29 cellular contexts compared by ENCODE assay signal in genomic region chr2:41169744-41170143, GRCh38.
"Had no signal": no experiment of that assay in that cellular context is flagged by ENCODE, and none has a peak within 500 bp of the region (broad histone marks: within the 10 kb centered on the region; RNA-seq: fewer than 3 reads in every experiment).

No MANE protein-coding gene starts in this region.

- ATAC-seq: gastrocnemius medialis; naive thymus-derived CD4-positive, alpha-beta T cell; psoas muscle; right cardiac atrium had no signal

- H3K4me1 Mint-ChIP-seq: activated CD4-positive, alpha-beta T cell treated with anti-CD3 and anti-CD28 coated beads, Interleukin-2, amount 10 ng/mL, durations not matched to agents 24 days and 14 days; activated naive CD4-positive, alpha-beta T cell treated with anti-CD3 and anti-CD28 coated beads, Interleukin-2, amount 10 ng/mL, durations not matched to agents 7 days and 5 days; activated naive CD8-positive, alpha-beta T cell treated with anti-CD3 and anti-CD28 coated beads, Interleukin-2, amount 10 ng/mL, durations not matched to agents 7 days and 5 days; immature natural killer cell; naive thymus-derived CD4-positive, alpha-beta T cell had no signal

- H3K36me3 ChIP-seq: ascending aorta, brain microvascular endothelial cell, gastrocnemius medialis, tibial nerve, WERI-Rb-1 had no signal

- H3K4me1 ChIP-seq: gastrocnemius medialis, parathyroid adenoma, psoas muscle, tibial nerve had no signal

- H3K4me3 ChIP-seq: ascending aorta, coronary artery, dorsolateral prefrontal cortex, gastrocnemius medialis, psoas muscle, tibial nerve had no signal

- H3K27me3 ChIP-seq: ascending aorta, brain microvascular endothelial cell, dorsolateral prefrontal cortex, gastrocnemius medialis, tibial nerve had no signal

- H3K27me3 Mint-ChIP-seq: activated CD4-positive, alpha-beta memory T cell treated with anti-CD3 and anti-CD28 coated beads for 36 hours; activated CD4-positive, alpha-beta T cell treated with anti-CD3 and anti-CD28 coated beads, Interleukin-2, amount 10 ng/mL, durations not matched to agents 24 days and 14 days; activated naive CD4-positive, alpha-beta T cell treated with anti-CD3 and anti-CD28 coated beads, Interleukin-2, amount 10 ng/mL, durations not matched to agents 7 days and 5 days; activated naive CD8-positive, alpha-beta T cell treated with anti-CD3 and anti-CD28 coated beads, Interleukin-2, amount 10 ng/mL, durations not matched to agents 7 days and 5 days; naive thymus-derived CD4-positive, alpha-beta T cell had no signal

- H3K9me3 ChIP-seq: ascending aorta, gastrocnemius medialis, psoas muscle, tibial nerve had no signal

- FAIRE-seq: kidney had no signal

- H3K4me3 Mint-ChIP-seq: activated CD4-positive, alpha-beta memory T cell treated with anti-CD3 and anti-CD28 coated beads for 36 hours; activated CD4-positive, alpha-beta T cell treated with anti-CD3 and anti-CD28 coated beads, Interleukin-2, amount 10 ng/mL, durations not matched to agents 24 days and 14 days; activated naive CD4-positive, alpha-beta T cell treated with anti-CD3 and anti-CD28 coated beads, Interleukin-2, amount 10 ng/mL, durations not matched to agents 7 days and 5 days; activated naive CD8-positive, alpha-beta T cell treated with anti-CD3 and anti-CD28 coated beads, Interleukin-2, amount 10 ng/mL, durations not matched to agents 7 days and 5 days; immature natural killer cell; naive thymus-derived CD4-positive, alpha-beta T cell had no signal

- H3K79me2 ChIP-seq: parathyroid adenoma had no signal

- H3K27ac Mint-ChIP-seq: activated CD4-positive, alpha-beta memory T cell treated with anti-CD3 and anti-CD28 coated beads for 36 hours; activated CD4-positive, alpha-beta T cell treated with anti-CD3 and anti-CD28 coated beads, Interleukin-2, amount 10 ng/mL, durations not matched to agents 24 days and 14 days; activated naive CD4-positive, alpha-beta T cell treated with anti-CD3 and anti-CD28 coated beads, Interleukin-2, amount 10 ng/mL, durations not matched to agents 7 days and 5 days; activated naive CD8-positive, alpha-beta T cell treated with anti-CD3 and anti-CD28 coated beads, Interleukin-2, amount 10 ng/mL, durations not matched to agents 7 days and 5 days; immature natural killer cell; naive thymus-derived CD4-positive, alpha-beta T cell had no signal

- H2AFZ ChIP-seq: parathyroid adenoma had no signal

- H3K36me3 Mint-ChIP-seq: activated CD4-positive, alpha-beta memory T cell treated with anti-CD3 and anti-CD28 coated beads for 36 hours; activated naive CD4-positive, alpha-beta T cell treated with anti-CD3 and anti-CD28 coated beads, Interleukin-2, amount 10 ng/mL, durations not matched to agents 7 days and 5 days; activated naive CD8-positive, alpha-beta T cell treated with anti-CD3 and anti-CD28 coated beads, Interleukin-2, amount 10 ng/mL, durations not matched to agents 7 days and 5 days; immature natural killer cell; naive thymus-derived CD4-positive, alpha-beta T cell had no signal

- H3K9me3 Mint-ChIP-seq: activated CD4-positive, alpha-beta T cell treated with anti-CD3 and anti-CD28 coated beads, Interleukin-2, amount 10 ng/mL, durations not matched to agents 24 days and 14 days; activated naive CD4-positive, alpha-beta T cell treated with anti-CD3 and anti-CD28 coated beads, Interleukin-2, amount 10 ng/mL, durations not matched to agents 7 days and 5 days; activated naive CD8-positive, alpha-beta T cell treated with anti-CD3 and anti-CD28 coated beads, Interleukin-2, amount 10 ng/mL, durations not matched to agents 7 days and 5 days had no signal

- DNase-seq: activated CD4-positive, alpha-beta memory T cell treated with anti-CD3 and anti-CD28 coated beads for 36 hours; activated CD4-positive, alpha-beta T cell treated with anti-CD3 and anti-CD28 coated beads, Interleukin-2, amount 10 ng/mL, durations not matched to agents 24 days and 14 days; activated CD4-positive, CD25-positive, alpha-beta regulatory T cell treated with anti-CD3 and anti-CD28 coated beads, Interleukin-2, amount 50 U/mL, for 72 hours; activated CD8-positive, alpha-beta memory T cell treated with anti-CD3 and anti-CD28 coated beads, Interleukin-2, amount 50 U/mL, for 4 hours; activated gamma-delta T cell; activated naive CD4-positive, alpha-beta T cell treated with anti-CD3 and anti-CD28 coated beads, Interleukin-2, amount 10 ng/mL, durations not matched to agents 7 days and 5 days; activated naive CD8-positive, alpha-beta T cell treated with anti-CD3 and anti-CD28 coated beads, Interleukin-2, amount 10 ng/mL, durations not matched to agents 7 days and 5 days; activated T-cell treated with anti-CD3 and anti-CD28 coated beads, Interleukin-2, amount 50 U/mL, for 1 hour; brain microvascular endothelial cell; dorsolateral prefrontal cortex; effector memory CD4-positive, alpha-beta T cell; erythroblast; gastrocnemius medialis; glutamatergic neuron; immature natural killer cell; kidney; midbrain; naive thymus-derived CD4-positive, alpha-beta T cell; nucleus accumbens; psoas muscle; right cardiac atrium; stimulated activated CD4-positive, alpha-beta T cell treated with anti-CD3 and anti-CD28 coated beads, Interleukin-2, amount 100 ng/mL, for 48 hours; stimulated activated naive CD4-positive, alpha-beta T cell treated with Interleukin-2 at 50 U/mL for 16 hours; T-helper 9 cell; WERI-Rb-1 had no signal

- H3K27ac ChIP-seq: ascending aorta, brain microvascular endothelial cell, coronary artery, dorsolateral prefrontal cortex, gastrocnemius medialis, parathyroid adenoma, psoas muscle, tibial nerve, WERI-Rb-1 had no signal

- H3K9ac ChIP-seq: parathyroid adenoma had no signal
